Comparison of ENCODE assay signal across 2 cellular contexts in the genomic region with DNA sequence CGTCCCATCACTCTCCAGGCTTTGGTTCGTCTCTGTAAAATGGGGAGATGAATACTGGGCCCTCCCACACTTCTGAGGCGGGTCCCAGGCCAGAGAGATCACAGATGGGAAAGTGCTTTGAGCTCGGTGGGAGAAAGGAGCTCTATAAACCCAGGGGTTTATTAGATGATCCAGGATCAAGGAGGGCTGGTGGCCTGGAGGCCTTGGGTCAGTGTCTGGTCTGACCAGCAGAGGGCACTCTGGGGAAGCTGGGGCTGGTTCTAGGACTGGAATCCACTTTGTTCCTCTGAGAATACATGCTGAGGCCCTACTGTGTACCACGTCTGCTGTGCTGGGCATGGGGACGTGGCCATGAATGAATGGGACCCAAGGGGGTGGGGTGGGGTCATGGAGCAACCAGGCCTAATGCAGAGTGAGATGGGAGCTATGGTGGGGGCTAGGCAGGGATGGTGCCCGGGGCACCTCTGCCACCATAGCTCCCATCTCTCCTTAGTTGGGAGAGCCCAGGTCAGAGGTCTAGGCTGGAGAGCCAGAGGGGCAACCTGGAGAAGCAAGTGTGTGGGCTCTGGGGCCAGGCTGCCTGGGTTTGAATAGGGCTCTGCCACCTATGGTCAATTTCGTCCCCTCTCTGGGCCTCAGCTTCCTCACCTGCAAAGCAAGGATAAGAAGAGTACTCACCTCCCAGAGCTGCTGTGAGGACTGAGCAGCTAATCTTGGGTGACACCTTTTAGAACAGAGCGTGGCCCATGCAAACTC.
A peak's percentile ranks its signal among the peaks of the same experiment; 100 is the strongest.
TF ChIP-seq lines count a peak whose summit lies in the region.

No MANE protein-coding gene starts in this region.

TF ChIP-seq in HEK293T, 16 proteins besides CTCF, POLR2A, EP300 and RAD21:
- no peak for TF ChIP-seq LEF1 (IDR thresholded peaks at IDR 0.05; ENCODE audit: borderline replicate concordance)
- TF ChIP-seq BHLHE40 (IDR thresholded peaks at IDR 0.05; ENCODE audit: borderline replicate concordance): no peak

TF ChIP-seq in SK-N-SH, 30 proteins besides CTCF, POLR2A, EP300 and RAD21:
- peak; percentile 87 for TF ChIP-seq SMC3 (IDR thresholded peaks at IDR 0.05; ENCODE audit: low read depth, low read length)
- no peak for TF ChIP-seq NFIC (IDR thresholded peaks at IDR 0.05; ENCODE audit: borderline replicate concordance)
